22 cellular contexts compared by ENCODE assay signal in genomic region chr1:46083579-46083978, GRCh38. TPM values are rescaled to one million over a fixed set of nuclear protein-coding genes. Genes with fewer than 3 reads are reported as not detected.
DNase-seq lines count a peak whose midpoint lies in the region; ATAC-seq, FAIRE-seq and TF ChIP-seq lines count a peak whose summit lies in the region.
"Had no signal": no experiment of that assay in that cellular context is flagged by ENCODE, and none has a peak within 500 bp of the region (broad histone marks: within the 10 kb centered on the region; RNA-seq: fewer than 3 reads in every experiment).

No MANE protein-coding gene starts in this region.

- no peak for TF ChIP-seq RAD21 in K562 (CRISPR knock-in tag; conservative IDR thresholded peaks at IDR 0.05 in 1 of 2, IDR thresholded peaks at IDR 0.05 in 1 of 2)

- no peak overlapping the region for H3K4me3 Mint-ChIP-seq in MCF 10A (ENCODE audit: unreplicated experiment)
- H3K4me3 Mint-ChIP-seq: CD14-positive monocyte; CD4-positive, alpha-beta memory T cell; GM23338 had no signal

- H2AFZ ChIP-seq in PC-3 (ENCODE audit: low read length), result no peak overlapping the region
- H2AFZ ChIP-seq in K562 (ENCODE audit: low read depth, low read length), result no peak overlapping the region
- H2AFZ ChIP-seq: GM23338 had no signal

- no peak for DNase-seq in MCF 10A (ENCODE audit: unreplicated experiment)
- DNase-seq in breast epithelium (ENCODE audit: low spot score in 2 of 2), result no peak
- no peak for DNase-seq in PC-3
- DNase-seq in K562 (ENCODE audit: extremely low read depth in 1 of 4, low spot score in 3 of 4), result no peak
- no peak for DNase-seq in urothelium cell line (ENCODE audit: low spot score)
- DNase-seq in RWPE1 (ENCODE audit: low spot score), result no peak
- DNase-seq in CD1c-positive myeloid dendritic cell (ENCODE audit: extremely low spot score), result no peak
- DNase-seq: ACHN; AML-193; BE2C; Calu3; CD4-positive, alpha-beta memory T cell; COR-L47; DMS53; DMS79 treated with DMSO at 0.1 percent for 48 hours had no signal

- POLR2A ChIA-PET in MCF 10A (lab: Yijun Ruan, JAX) (interaction anchor here (2.7 to 3.4 kb wide), 3 partner anchors 46 to 100 kb away, joined by 10 to 53 read pairs (median 17); partner anchors contain the start of gene PIK3R3), PC-3 (lab: Charles Lee; ENCODE audit: unreplicated experiment) (no interaction called here), K562 (lab: Yijun Ruan, JAX) (no interaction called here), RWPE1 (lab: Yijun Ruan, JAX; ENCODE audit: low non-redundant PET) (no interaction called here)

- no peaks in the 10 kb centered on the region for H3K36me3 ChIP-seq in breast epithelium
- no peaks in the 10 kb centered on the region for H3K36me3 ChIP-seq in PC-3 (ENCODE audit: low read depth, low read length)
- no peaks in the 10 kb centered on the region for H3K36me3 ChIP-seq in K562 (ENCODE audit: control insufficient read depth, insufficient read depth, low read length)
- H3K36me3 ChIP-seq: BE2C, HAP-1 had no signal

- TF ChIP-seq CTCF in MCF 10A (IDR thresholded peaks at IDR 0.05; ENCODE audit: unreplicated experiment) (no peak), breast epithelium (IDR thresholded peaks at IDR 0.05) (no peak), PC-3 (conservative IDR thresholded peaks at IDR 0.05; ENCODE audit: low read depth, low read length) (no peak), K562 (IDR thresholded peaks at IDR 0.05 in 2 of 3, conservative IDR thresholded peaks at IDR 0.05 in 1 of 3; ENCODE audit: insufficient read depth in 2 of 3, low read depth in 1 of 3, low read length in 3 of 3) (no peak), RWPE1 (conservative IDR thresholded peaks at IDR 0.05; ENCODE audit: low read depth) (no peak)

- H3K27ac ChIP-seq in breast epithelium (no peak overlapping the region), PC-3 (ENCODE audit: low read length) (no peak overlapping the region), K562 (ENCODE audit: extremely low read depth, low read depth, low read length) (no peak overlapping the region), RWPE1 (no peak overlapping the region)
- H3K27ac ChIP-seq: 22Rv1; BLaER1 treated with 17β-estradiol and CSF1 and Interleukin-3, amounts not matched to agents 10 nM and 100 nM had no signal

- H3K27me3 Mint-ChIP-seq in MCF 10A (ENCODE audit: insufficient read depth, unreplicated experiment), result no peaks in the 10 kb centered on the region

- H3K36me3 Mint-ChIP-seq in MCF 10A (ENCODE audit: insufficient read depth, unreplicated experiment), result no peaks in the 10 kb centered on the region
- H3K36me3 Mint-ChIP-seq: CD14-positive monocyte; CD4-positive, alpha-beta memory T cell had no signal

- in situ Hi-C loops in K562 (cut with MboI), result no loop called here

- FAIRE-seq in K562 (lab: Jason Lieb, UNC) (no peak), urothelium cell line (lab: Jason Lieb, UNC) (peak; percentile 35)
- FAIRE-seq: GM12892 had no signal

- H3K27me3 ChIP-seq in breast epithelium (no peaks in the 10 kb centered on the region), PC-3 (ENCODE audit: low read length) (no peaks in the 10 kb centered on the region), K562 (ENCODE audit: control insufficient read depth in 2 of 2, insufficient read depth in 2 of 2, low read length in 2 of 2) (no peaks in the 10 kb centered on the region)
- H3K27me3 ChIP-seq: BE2C; BLaER1 treated with 17β-estradiol and CSF1 and Interleukin-3, amounts not matched to agents 10 nM and 100 nM had no signal

- no peak for TF ChIP-seq POLR2A in breast epithelium (IDR thresholded peaks at IDR 0.05)
- TF ChIP-seq POLR2A in K562 (conservative IDR thresholded peaks at IDR 0.05), result no peak

- peaks cover 38% of the 10 kb centered on the region for H3K4me1 Mint-ChIP-seq in MCF 10A (ENCODE audit: insufficient read depth, unreplicated experiment)
- H3K4me1 Mint-ChIP-seq: CD4-positive, alpha-beta memory T cell; GM23338 had no signal

- no peaks in the 10 kb centered on the region for H3F3A ChIP-seq in PC-3 (ENCODE audit: low read length, unreplicated experiment)

- no peak for TF ChIP-seq EP300 in K562 (IDR thresholded peaks at IDR 0.05; ENCODE audit: low read length)

- intact Hi-C loops in MCF 10A (cut with micrococcal nuclease) (no loop called here), breast epithelium (cut with DNase I; ENCODE audit: low total_unique reads) (no loop called here), PC-3 (cut with micrococcal nuclease) (no loop called here), K562 (cut with micrococcal nuclease) (no loop called here)

- H3K9me2 ChIP-seq in PC-3 (replicated peaks; ENCODE audit: low read length), result no peaks in the 10 kb centered on the region

- no peaks in the 10 kb centered on the region for H3K9me1 ChIP-seq in K562 (ENCODE audit: control insufficient read depth, insufficient read depth, low read length)

- CTCF ChIA-PET in MCF 10A (lab: Yijun Ruan, JAX), result interaction anchor here (1.1 to 1.5 kb wide), 3 partner anchors 34 to 135 kb away, joined by 4 to 5 read pairs (median 4); no protein-coding TSS in a partner anchor
- CTCF ChIA-PET in PC-3 (lab: Charles Lee), result no interaction called here
- CTCF ChIA-PET in K562 (lab: Yijun Ruan, JAX; ENCODE audit: low intra/inter-chr PET ratio), result no interaction called here
- CTCF ChIA-PET in RWPE1 (lab: Yijun Ruan, JAX), result no interaction called here

- H3K4me3 ChIP-seq in breast epithelium, result no peak overlapping the region
- H3K4me3 ChIP-seq in PC-3 (ENCODE audit: low read length), result no peak overlapping the region
- no peak overlapping the region for H3K4me3 ChIP-seq in K562
- H3K4me3 ChIP-seq: BLaER1 treated with 17β-estradiol and CSF1 and Interleukin-3, amounts not matched to agents 10 nM and 100 nM; GM23338; HAP-1 had no signal

- no peak for ATAC-seq in PC-3
- no peak for ATAC-seq in K562
- no peak for ATAC-seq in HG02885 (IDR thresholded peaks at IDR 0.05; ENCODE audit: poor library complexity, unreplicated experiment)
- ATAC-seq: GM23338 had no signal

- H3K79me2 ChIP-seq in PC-3 (ENCODE audit: low read length), result peaks cover 48% of the 10 kb centered on the region
- H3K79me2 ChIP-seq in K562 (ENCODE audit: control insufficient read depth, insufficient read depth, low read length), result no peaks in the 10 kb centered on the region

- H3K4me2 ChIP-seq in PC-3 (ENCODE audit: low read length) (peak overlapping the region; percentile 67; the same call in 1 of the 2 replicates), K562 (ENCODE audit: insufficient read depth, low read length) (no peak overlapping the region)
- H3K4me2 ChIP-seq: BLaER1 treated with 17β-estradiol and CSF1 and Interleukin-3, amounts not matched to agents 10 nM and 100 nM; GM23338 had no signal

- no peaks in the 10 kb centered on the region for H3K9me3 Mint-ChIP-seq in MCF 10A (ENCODE audit: unreplicated experiment)
- H3K9me3 Mint-ChIP-seq: GM23338 had no signal

- BruUV-seq in MCF 10A (replicated peaks; lab: Mats Ljungman, UMichigan) (no TSS peak), PC-3 (replicated peaks; lab: Mats Ljungman, UMichigan) (no TSS peak), K562 (replicated peaks; lab: Mats Ljungman, UMichigan) (no TSS peak)

- H3K4me1 ChIP-seq in breast epithelium (no peaks in the 10 kb centered on the region), PC-3 (ENCODE audit: insufficient read depth, low read length) (peaks cover 28% of the 10 kb centered on the region), K562 (replicated peaks in 1 of 2; ENCODE audit: control insufficient read depth in 2 of 2, insufficient read depth in 2 of 2, low read length in 2 of 2) (no peaks in the 10 kb centered on the region)
- H3K4me1 ChIP-seq: BE2C had no signal

- H3K9ac ChIP-seq in PC-3 (ENCODE audit: low read length), result no peak overlapping the region
- no peak overlapping the region for H3K9ac ChIP-seq in K562 (ENCODE audit: insufficient read depth in 1 of 2, low read depth in 2 of 2, low read length in 2 of 2)
- H3K9ac ChIP-seq: BLaER1 treated with 17β-estradiol and CSF1 and Interleukin-3, amounts not matched to agents 10 nM and 100 nM had no signal

- no peaks in the 10 kb centered on the region for H4K20me1 ChIP-seq in PC-3 (ENCODE audit: low read length)
- no peaks in the 10 kb centered on the region for H4K20me1 ChIP-seq in K562 (replicated peaks; ENCODE audit: control insufficient read depth, insufficient read depth, low read length)

- no peaks in the 10 kb centered on the region for H3K9me3 ChIP-seq in breast epithelium
- H3K9me3 ChIP-seq in PC-3 (ENCODE audit: low read length), result no peaks in the 10 kb centered on the region
- no peaks in the 10 kb centered on the region for H3K9me3 ChIP-seq in K562 (replicated peaks; ENCODE audit: control insufficient read depth, insufficient read depth, low read depth, low read length)
- H3K9me3 ChIP-seq: BE2C, HAP-1 had no signal

- H3K27ac Mint-ChIP-seq in MCF 10A (ENCODE audit: low read depth, unreplicated experiment), result peak overlapping the region; percentile 75
- H3K27ac Mint-ChIP-seq: CD14-positive monocyte; CD4-positive, alpha-beta memory T cell; GM23338 had no signal

RNA-seq across cellular contexts. Expression of gene PIK3R3, which starts 48.9 kb away (rescaled TPM):
- total RNA-seq in MCF 10A (2022) (8.0 and 9.3 TPM in 2 replicates), breast epithelium (10 to 100 TPM; 17.9 to 80.3 (median 46.8) TPM), PC-3 (2014; rRNA removed) (17.7 and 18.5 TPM in 2 replicates), K562 (2014; rRNA removed) (3.3 and 4.3 TPM in 2 replicates), K562 (2014; rRNA removed; fragmentation: Illumina TruSeq; extraction: Trizol) (5.7 and 6.0 TPM in 2 replicates), K562 (2015; rRNA removed; fragmentation: Illumina TruSeq; extraction: Trizol) (6.7 and 7.7 TPM in 2 replicates), K562 (2021) (6.1 and 6.2 TPM in 2 replicates)
- 4.0 and 7.6 TPM in 2 replicates for total RNA-seq in K562 (2011; cell fraction: chromatin; rRNA removed; ENCODE audit: low replicate concordance)
- total RNA-seq in K562 (2011; cell fraction: nucleolus; rRNA removed), result 2.3 and 3.6 TPM in 2 replicates
- 6.5 and 7.6 TPM in 2 replicates for total RNA-seq in K562 (2011; cell fraction: nucleoplasm; rRNA removed)
- polyA plus RNA-seq in K562 (2011; rRNA removed) (5.4 and 5.5 TPM in 2 replicates), K562 (2014; fragmentation: Illumina TruSeq; extraction: Trizol) (4.0 and 4.6 TPM in 2 replicates), K562 (2014; fragmentation: Nextera tagmentation; extraction: Ambion mirVana) (1 to 10 TPM; 1.4 to 2.2 TPM), K562 (2014; rRNA removed) (2.7 and 3.1 TPM in 2 replicates)
- polyA plus RNA-seq in K562 (2011; cell fraction: cytosol; rRNA removed), result 1.8 and 3.9 TPM in 2 replicates
- polyA plus RNA-seq in K562 (2011; cell fraction: nucleus; rRNA removed), result 2.7 and 4.7 TPM in 2 replicates
- polyA plus RNA-seq in K562 (2012), result 2.0 and 3.8 TPM in 2 replicates
- 8.1 and 13.0 TPM in 2 replicates for polyA minus RNA-seq in K562 (2011; rRNA and poly(A)+ RNA removed)
- 3.2 and 3.5 TPM in 2 replicates for polyA minus RNA-seq in K562 (2011; cell fraction: cytosol; rRNA and poly(A)+ RNA removed)
- 1.6 and 4.8 TPM in 2 replicates for polyA minus RNA-seq in K562 (2011; cell fraction: nucleus; rRNA and poly(A)+ RNA removed)
